1 cellular context compared by ENCODE assay signal in the genomic region with DNA sequence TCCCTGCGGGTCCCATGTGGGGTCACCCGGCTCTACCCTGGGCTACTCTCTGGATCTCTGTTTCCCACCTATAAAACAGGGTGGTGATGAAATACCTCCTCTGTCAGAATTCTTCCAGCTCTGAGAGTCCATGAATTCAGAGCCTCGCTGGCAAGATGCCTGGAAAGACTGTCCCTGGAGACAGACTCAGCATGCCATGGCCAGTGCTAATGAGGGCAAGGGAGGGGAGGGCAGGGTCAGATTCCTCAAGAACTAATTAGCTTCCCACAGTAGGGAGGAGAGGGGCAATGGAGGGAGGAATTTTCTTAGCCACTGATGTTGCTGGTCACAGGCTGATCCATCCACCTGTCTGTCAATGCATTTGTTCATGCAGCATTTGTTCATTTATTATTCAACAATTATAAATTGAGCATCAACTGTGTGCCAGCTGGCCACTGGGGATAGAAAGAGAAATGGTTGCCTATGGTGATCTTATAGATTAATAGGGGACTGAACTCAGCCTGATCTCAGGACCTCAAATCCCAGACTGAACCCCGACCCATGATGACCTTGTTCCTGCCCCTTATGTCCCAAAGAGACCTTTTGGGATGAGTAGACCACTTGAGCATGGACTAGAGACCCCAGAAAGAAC.
A peak's percentile ranks its signal among the peaks of the same experiment; 100 is the strongest.
TF ChIP-seq lines count a peak whose summit lies in the region.

No MANE protein-coding gene starts in this region.

TF ChIP-seq in HEK293, 187 proteins besides CTCF, POLR2A, EP300 and RAD21 (continued from another document and continues in another):
- TF ChIP-seq ZNF148 (tag by site-specific recombination; IDR thresholded peaks at IDR 0.05; ENCODE audit: borderline replicate concordance) (no peak), ZNF830 (tag by site-specific recombination; IDR thresholded peaks at IDR 0.05; ENCODE audit: low read depth) (no peak), GLIS2 (tag by site-specific recombination; IDR thresholded peaks at IDR 0.05) (no peak), ZNF558 (tag by site-specific recombination; IDR thresholded peaks at IDR 0.05) (no peak; the same call in 1 of the 2 replicates), ZSCAN18 (tag by site-specific recombination; IDR thresholded peaks at IDR 0.05) (no peak), TRIM28 (IDR thresholded peaks at IDR 0.05; ENCODE audit: borderline replicate concordance, low read length) (no peak), ZNF639 (tag by site-specific recombination; IDR thresholded peaks at IDR 0.05) (0 out of 2 replicates have a peak, but pooled peaks have one; percentile 26), EGR2 (tag by site-specific recombination; IDR thresholded peaks at IDR 0.05; ENCODE audit: low read depth) (peak; percentile 33; the same call in 1 of the 2 replicates), ZNF791 (tag by site-specific recombination; IDR thresholded peaks at IDR 0.05) (no peak), ZNF169 (tag by site-specific recombination; IDR thresholded peaks at IDR 0.05) (no peak), ZBTB48 (tag by site-specific recombination; IDR thresholded peaks at IDR 0.05) (no peak; the same call in 1 of the 2 replicates), ZNF548 (tag by site-specific recombination; IDR thresholded peaks at IDR 0.05) (no peak), ZNF248 (tag by site-specific recombination; IDR thresholded peaks at IDR 0.05) (no peak), FEZF1 (tag by site-specific recombination; IDR thresholded peaks at IDR 0.05) (peak; percentile 57; the same call in 1 of the 2 replicates), ZNF670 (tag by site-specific recombination; IDR thresholded peaks at IDR 0.05; ENCODE audit: low read depth) (no peak), ZBTB11 (tag by site-specific recombination; conservative IDR thresholded peaks at IDR 0.05; ENCODE audit: low read depth) (no peak), KLF10 (tag by site-specific recombination; IDR thresholded peaks at IDR 0.05) (no peak), ZNF24 (tag by site-specific recombination; IDR thresholded peaks at IDR 0.05) (peak; percentile 72), ZNF792 (tag by site-specific recombination; IDR thresholded peaks at IDR 0.05) (no peak), ZNF510 (tag by site-specific recombination; IDR thresholded peaks at IDR 0.05; ENCODE audit: insufficient replicate concordance) (no peak), ZNF366 (tag by site-specific recombination; conservative IDR thresholded peaks at IDR 0.05) (peak; percentile 87), BCL11B (tag by site-specific recombination; IDR thresholded peaks at IDR 0.05; ENCODE audit: low read depth) (no peak), ZNF324 (tag by site-specific recombination; IDR thresholded peaks at IDR 0.05) (no peak), ZNF302 (tag by site-specific recombination; IDR thresholded peaks at IDR 0.05; ENCODE audit: low read depth) (no peak), WT1 (tag by site-specific recombination; IDR thresholded peaks at IDR 0.05) (peak; percentile 97), ZNF132 (tag by site-specific recombination; IDR thresholded peaks at IDR 0.05; ENCODE audit: borderline replicate concordance) (no peak), ZFHX2 (tag by site-specific recombination; conservative IDR thresholded peaks at IDR 0.05) (no peak), GLIS1 (tag by site-specific recombination; IDR thresholded peaks at IDR 0.05) (peak; percentile 77)
- TF ChIP-seq, protein P1, sequence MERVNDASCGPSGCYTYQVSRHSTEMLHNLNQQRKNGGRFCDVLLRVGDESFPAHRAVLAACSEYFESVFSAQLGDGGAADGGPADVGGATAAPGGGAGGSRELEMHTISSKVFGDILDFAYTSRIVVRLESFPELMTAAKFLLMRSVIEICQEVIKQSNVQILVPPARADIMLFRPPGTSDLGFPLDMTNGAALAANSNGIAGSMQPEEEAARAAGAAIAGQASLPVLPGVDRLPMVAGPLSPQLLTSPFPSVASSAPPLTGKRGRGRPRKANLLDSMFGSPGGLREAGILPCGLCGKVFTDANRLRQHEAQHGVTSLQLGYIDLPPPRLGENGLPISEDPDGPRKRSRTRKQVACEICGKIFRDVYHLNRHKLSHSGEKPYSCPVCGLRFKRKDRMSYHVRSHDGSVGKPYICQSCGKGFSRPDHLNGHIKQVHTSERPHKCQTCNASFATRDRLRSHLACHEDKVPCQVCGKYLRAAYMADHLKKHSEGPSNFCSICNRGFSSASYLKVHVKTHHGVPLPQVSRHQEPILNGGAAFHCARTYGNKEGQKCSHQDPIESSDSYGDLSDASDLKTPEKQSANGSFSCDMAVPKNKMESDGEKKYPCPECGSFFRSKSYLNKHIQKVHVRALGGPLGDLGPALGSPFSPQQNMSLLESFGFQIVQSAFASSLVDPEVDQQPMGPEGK (tag by site-specific recombination; IDR thresholded peaks at IDR 0.05): peak; percentile 82
- TF ChIP-seq, protein P2, sequence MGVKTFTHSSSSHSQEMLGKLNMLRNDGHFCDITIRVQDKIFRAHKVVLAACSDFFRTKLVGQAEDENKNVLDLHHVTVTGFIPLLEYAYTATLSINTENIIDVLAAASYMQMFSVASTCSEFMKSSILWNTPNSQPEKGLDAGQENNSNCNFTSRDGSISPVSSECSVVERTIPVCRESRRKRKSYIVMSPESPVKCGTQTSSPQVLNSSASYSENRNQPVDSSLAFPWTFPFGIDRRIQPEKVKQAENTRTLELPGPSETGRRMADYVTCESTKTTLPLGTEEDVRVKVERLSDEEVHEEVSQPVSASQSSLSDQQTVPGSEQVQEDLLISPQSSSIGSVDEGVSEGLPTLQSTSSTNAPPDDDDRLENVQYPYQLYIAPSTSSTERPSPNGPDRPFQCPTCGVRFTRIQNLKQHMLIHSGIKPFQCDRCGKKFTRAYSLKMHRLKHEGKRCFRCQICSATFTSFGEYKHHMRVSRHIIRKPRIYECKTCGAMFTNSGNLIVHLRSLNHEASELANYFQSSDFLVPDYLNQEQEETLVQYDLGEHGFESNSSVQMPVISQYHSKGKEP (tag by site-specific recombination; IDR thresholded peaks at IDR 0.05): 0 out of 2 replicates have a peak, but pooled peaks have one; percentile 15
- TF ChIP-seq, protein P3, sequence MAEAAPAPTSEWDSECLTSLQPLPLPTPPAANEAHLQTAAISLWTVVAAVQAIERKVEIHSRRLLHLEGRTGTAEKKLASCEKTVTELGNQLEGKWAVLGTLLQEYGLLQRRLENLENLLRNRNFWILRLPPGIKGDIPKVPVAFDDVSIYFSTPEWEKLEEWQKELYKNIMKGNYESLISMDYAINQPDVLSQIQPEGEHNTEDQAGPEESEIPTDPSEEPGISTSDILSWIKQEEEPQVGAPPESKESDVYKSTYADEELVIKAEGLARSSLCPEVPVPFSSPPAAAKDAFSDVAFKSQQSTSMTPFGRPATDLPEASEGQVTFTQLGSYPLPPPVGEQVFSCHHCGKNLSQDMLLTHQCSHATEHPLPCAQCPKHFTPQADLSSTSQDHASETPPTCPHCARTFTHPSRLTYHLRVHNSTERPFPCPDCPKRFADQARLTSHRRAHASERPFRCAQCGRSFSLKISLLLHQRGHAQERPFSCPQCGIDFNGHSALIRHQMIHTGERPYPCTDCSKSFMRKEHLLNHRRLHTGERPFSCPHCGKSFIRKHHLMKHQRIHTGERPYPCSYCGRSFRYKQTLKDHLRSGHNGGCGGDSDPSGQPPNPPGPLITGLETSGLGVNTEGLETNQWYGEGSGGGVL (tag by site-specific recombination; IDR thresholded peaks at IDR 0.05): peak; percentile 73
- TF ChIP-seq, protein P4, sequence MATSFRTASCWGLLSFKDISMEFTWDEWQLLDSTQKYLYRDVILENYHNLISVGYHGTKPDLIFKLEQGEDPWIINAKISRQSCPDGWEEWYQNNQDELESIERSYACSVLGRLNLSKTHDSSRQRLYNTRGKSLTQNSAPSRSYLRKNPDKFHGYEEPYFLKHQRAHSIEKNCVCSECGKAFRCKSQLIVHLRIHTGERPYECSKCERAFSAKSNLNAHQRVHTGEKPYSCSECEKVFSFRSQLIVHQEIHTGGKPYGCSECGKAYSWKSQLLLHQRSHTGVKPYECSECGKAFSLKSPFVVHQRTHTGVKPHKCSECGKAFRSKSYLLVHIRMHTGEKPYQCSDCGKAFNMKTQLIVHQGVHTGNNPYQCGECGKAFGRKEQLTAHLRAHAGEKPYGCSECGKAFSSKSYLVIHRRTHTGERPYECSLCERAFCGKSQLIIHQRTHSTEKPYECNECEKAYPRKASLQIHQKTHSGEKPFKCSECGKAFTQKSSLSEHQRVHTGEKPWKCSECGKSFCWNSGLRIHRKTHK (tag by site-specific recombination; IDR thresholded peaks at IDR 0.05): no peak
- TF ChIP-seq, protein P5, sequence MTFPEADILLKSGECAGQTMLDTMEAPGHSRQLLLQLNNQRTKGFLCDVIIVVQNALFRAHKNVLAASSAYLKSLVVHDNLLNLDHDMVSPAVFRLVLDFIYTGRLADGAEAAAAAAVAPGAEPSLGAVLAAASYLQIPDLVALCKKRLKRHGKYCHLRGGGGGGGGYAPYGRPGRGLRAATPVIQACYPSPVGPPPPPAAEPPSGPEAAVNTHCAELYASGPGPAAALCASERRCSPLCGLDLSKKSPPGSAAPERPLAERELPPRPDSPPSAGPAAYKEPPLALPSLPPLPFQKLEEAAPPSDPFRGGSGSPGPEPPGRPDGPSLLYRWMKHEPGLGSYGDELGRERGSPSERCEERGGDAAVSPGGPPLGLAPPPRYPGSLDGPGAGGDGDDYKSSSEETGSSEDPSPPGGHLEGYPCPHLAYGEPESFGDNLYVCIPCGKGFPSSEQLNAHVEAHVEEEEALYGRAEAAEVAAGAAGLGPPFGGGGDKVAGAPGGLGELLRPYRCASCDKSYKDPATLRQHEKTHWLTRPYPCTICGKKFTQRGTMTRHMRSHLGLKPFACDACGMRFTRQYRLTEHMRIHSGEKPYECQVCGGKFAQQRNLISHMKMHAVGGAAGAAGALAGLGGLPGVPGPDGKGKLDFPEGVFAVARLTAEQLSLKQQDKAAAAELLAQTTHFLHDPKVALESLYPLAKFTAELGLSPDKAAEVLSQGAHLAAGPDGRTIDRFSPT (tag by site-specific recombination; IDR thresholded peaks at IDR 0.05): peak; percentile 54; the same call in 1 of the 2 replicates
- TF ChIP-seq, protein P6, sequence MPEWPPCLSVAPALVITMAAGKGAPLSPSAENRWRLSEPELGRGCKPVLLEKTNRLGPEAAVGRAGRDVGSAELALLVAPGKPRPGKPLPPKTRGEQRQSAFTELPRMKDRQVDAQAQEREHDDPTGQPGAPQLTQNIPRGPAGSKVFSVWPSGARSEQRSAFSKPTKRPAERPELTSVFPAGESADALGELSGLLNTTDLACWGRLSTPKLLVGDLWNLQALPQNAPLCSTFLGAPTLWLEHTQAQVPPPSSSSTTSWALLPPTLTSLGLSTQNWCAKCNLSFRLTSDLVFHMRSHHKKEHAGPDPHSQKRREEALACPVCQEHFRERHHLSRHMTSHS (tag by site-specific recombination; IDR thresholded peaks at IDR 0.05): no peak
